Comparison of ENCODE assay signal across 20 cellular contexts in the genomic region with DNA sequence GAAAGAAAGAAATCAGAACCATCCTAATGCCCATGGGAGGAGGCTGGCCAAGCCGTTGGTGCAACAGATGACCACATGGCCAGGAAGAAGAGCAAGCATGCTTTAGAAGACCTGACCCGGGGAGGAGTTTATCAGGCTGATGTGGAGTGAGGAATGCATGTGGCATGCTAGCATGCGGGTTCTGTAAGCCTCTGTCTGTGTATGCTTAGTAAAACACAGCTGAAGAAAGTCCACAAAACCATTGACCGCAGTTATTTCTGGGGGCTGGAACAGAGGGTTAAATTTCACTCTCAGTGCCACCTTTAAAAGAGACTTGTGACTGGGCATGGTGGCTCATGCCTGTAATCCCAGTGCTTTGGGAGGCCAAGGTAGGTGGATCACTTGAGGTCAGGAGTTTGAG. TPM values are rescaled to one million over a fixed set of nuclear protein-coding genes. Genes with fewer than 3 reads are reported as not detected.
A peak's percentile ranks its signal among the peaks of the same experiment; 100 is the strongest.
DNase-seq lines count a peak whose midpoint lies in the region; ATAC-seq and TF ChIP-seq lines count a peak whose summit lies in the region.
"Had no signal": no experiment of that assay in that cellular context is flagged by ENCODE, and none has a peak within 500 bp of the region (broad histone marks: within the 10 kb centered on the region; RNA-seq: fewer than 3 reads in every experiment).

No MANE protein-coding gene starts in this region.

- H3K4me1 ChIP-seq in MM.1S (ENCODE audit: low read length) = no peaks in the 10 kb centered on the region
- H3K4me1 ChIP-seq: pancreas had no signal

- no peaks in the 10 kb centered on the region for H3F3A ChIP-seq in MM.1S (ENCODE audit: insufficient read depth, low read length)

- no peaks in the 10 kb centered on the region for H3K9me2 ChIP-seq in MM.1S (replicated peaks; ENCODE audit: insufficient read depth, low read length)

- no peak overlapping the region for H3K27ac ChIP-seq in MM.1S (ENCODE audit: low read length)
- H3K27ac ChIP-seq: epithelial cell of prostate, pancreas, stomach had no signal

- H3K36me3 ChIP-seq in MM.1S (replicated peaks; ENCODE audit: insufficient read depth, low read length) = no peaks in the 10 kb centered on the region
- H3K36me3 ChIP-seq: pancreas, stomach had no signal

- H3K4me3 ChIP-seq in fibroblast of mammary gland (ENCODE audit: control insufficient read depth, low read depth, low read length) = no peak overlapping the region
- no peak overlapping the region for H3K4me3 ChIP-seq in MM.1S (ENCODE audit: low read length)
- H3K4me3 ChIP-seq: mucosa of descending colon, pancreas, stomach had no signal

- no peaks in the 10 kb centered on the region for H3K79me2 ChIP-seq in MM.1S (ENCODE audit: low read length)

- TF ChIP-seq CTCF in fibroblast of mammary gland (conservative IDR thresholded peaks at IDR 0.05; ENCODE audit: control insufficient read depth, insufficient read depth, low read depth, low read length) = no peak
- TF ChIP-seq CTCF in MM.1S (IDR thresholded peaks at IDR 0.05; ENCODE audit: low read length) = no peak

- intact Hi-C loops in posterior vena cava (cut with DNase I) = no loop called here

- H3K9ac ChIP-seq in MM.1S (ENCODE audit: low read length) = no peak overlapping the region

- no peak for ATAC-seq in HG02623 (IDR thresholded peaks at IDR 0.05; ENCODE audit: unreplicated experiment)
- ATAC-seq in HG02763 (IDR thresholded peaks at IDR 0.05; ENCODE audit: unreplicated experiment) = no peak
- ATAC-seq: left cardiac atrium, mucosa of descending colon, pancreas had no signal

- no peaks in the 10 kb centered on the region for H4K20me1 ChIP-seq in MM.1S (ENCODE audit: insufficient read depth, low read length)

- no peaks in the 10 kb centered on the region for H3K9me3 ChIP-seq in MM.1S (replicated peaks; ENCODE audit: insufficient read depth, low read length)
- H3K9me3 ChIP-seq: mucosa of descending colon, pancreas, stomach had no signal

- H3K27me3 ChIP-seq in MM.1S (replicated peaks; ENCODE audit: insufficient read depth, low read length) = peaks cover 95% of the 10 kb centered on the region
- H3K27me3 ChIP-seq: pancreas had no signal

- no peak overlapping the region for H3K4me2 ChIP-seq in MM.1S (ENCODE audit: low read depth, low read length)

- peak; percentile 45 for DNase-seq in EH (ENCODE audit: low read depth)
- peak; percentile 77 for DNase-seq in RPMI7951 (ENCODE audit: low read depth)
- DNase-seq in fibroblast of mammary gland (ENCODE audit: low read depth) = peak; percentile 53
- peak; percentile 32 for DNase-seq in posterior vena cava (ENCODE audit: low spot score)
- DNase-seq in MM.1S = no peak
- DNase-seq in stimulated activated CD4-positive, alpha-beta T cell treated with anti-CD3 and anti-CD28 coated beads, Interleukin-4, amount 100 ng/mL, for 4 hours = no peak
- DNase-seq: activated CD4-positive, alpha-beta memory T cell treated with anti-CD3 and anti-CD28 coated beads, Interleukin-2, amount 10 ng/mL, durations not matched to agents 7 days and 5 days; activated T-cell treated with anti-CD3 and anti-CD28 coated beads, Interleukin-2, amount 50 U/mL, for 48 hours; C1 segment of cervical spinal cord; DMS153; hippocampal formation; left cardiac atrium; mucosa of descending colon; NCI-H187 treated with DMSO at 0.1 percent for 48 hours; stomach had no signal

- no peak overlapping the region for H2AFZ ChIP-seq in MM.1S (ENCODE audit: low read length)

RNA-seq across cellular contexts. Expression of a gene that starts 19.1 kb away (rescaled TPM):
- total RNA-seq in RPMI7951 (2014; rRNA removed; shearing (Covaris generic)) = not detected in 2 replicates
- not detected for total RNA-seq in posterior vena cava
- total RNA-seq: activated CD4-positive, alpha-beta memory T cell treated with anti-CD3 and anti-CD28 coated beads, Interleukin-2, amount 10 ng/mL, durations not matched to agents 7 days and 5 days; NCI-H460 had no signal

RNA-seq across cellular contexts. Expression of a gene that starts 33.2 kb away (rescaled TPM):
- 45.9 and 48.3 TPM in 2 replicates for total RNA-seq in RPMI7951 (2014; rRNA removed; shearing (Covaris generic))
- 10 to 100 TPM; 25.9 to 27.9 TPM for total RNA-seq in posterior vena cava

RNA-seq across cellular contexts. Expression of a gene that starts 53.2 kb away (rescaled TPM):
- total RNA-seq in RPMI7951 (2014; rRNA removed; shearing (Covaris generic)) = 16.5 and 20.7 TPM in 2 replicates
- 10 to 100 TPM; 32.5 to 33.5 TPM for total RNA-seq in posterior vena cava

Comparison
In these comparisons a context has a peak if more than half of its experiments do, and no peak if none do; other contexts are left out.
1. DNase-seq: peak in EH (single experiment), RPMI7951 (single experiment), fibroblast of mammary gland (single experiment) and posterior vena cava (single experiment); none in MM.1S (single experiment) and stimulated activated CD4-positive, alpha-beta T cell treated with anti-CD3 and anti-CD28 coated beads, Interleukin-4, amount 100 ng/mL, for 4 hours (0 of 2).